Comparison of ENCODE assay signal across 18 cellular contexts in the genomic region with DNA sequence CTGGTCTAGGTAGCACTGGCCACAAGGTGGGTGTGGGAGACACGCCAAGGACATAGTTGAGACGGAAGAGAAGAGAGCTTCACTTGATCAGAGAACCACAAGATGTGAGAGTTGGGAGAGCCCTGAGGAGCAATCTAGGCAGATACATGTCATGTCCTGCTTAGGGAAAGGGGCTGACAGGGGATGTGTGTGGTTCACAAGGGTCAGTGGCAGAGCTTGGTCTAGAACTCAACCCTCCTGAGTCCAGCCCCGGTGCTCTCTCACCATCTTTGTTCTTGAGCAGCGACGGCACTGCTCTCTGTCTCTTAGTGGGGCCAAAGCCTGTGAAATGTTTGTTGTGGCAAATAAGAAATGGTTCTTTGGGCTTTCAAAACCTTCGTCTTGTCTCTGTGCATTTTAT.
DNase-seq lines count a peak whose midpoint lies in the region; ATAC-seq and TF ChIP-seq lines count a peak whose summit lies in the region.
"Had no signal": no experiment of that assay in that cellular context is flagged by ENCODE, and none has a peak within 500 bp of the region (broad histone marks: within the 10 kb centered on the region; RNA-seq: fewer than 3 reads in every experiment).

No MANE protein-coding gene starts in this region.

- POLR2A ChIA-PET in activated CD4-positive, alpha-beta memory T cell treated with anti-CD3 and anti-CD28 coated beads for 36 hours (lab: Charles Lee), result no interaction called here
- POLR2A ChIA-PET in RWPE1 (lab: Yijun Ruan, JAX; ENCODE audit: low non-redundant PET), result no interaction called here

- no peak overlapping the region for H3K23ac ChIP-seq in neuronal stem cell (ENCODE audit: low read depth, low read length, poor library complexity)

- TF ChIP-seq CTCF in heart right ventricle (IDR thresholded peaks at IDR 0.05), result no peak
- TF ChIP-seq CTCF in endothelial cell (IDR thresholded peaks at IDR 0.05; ENCODE audit: unreplicated experiment), result no peak
- TF ChIP-seq CTCF in spleen (IDR thresholded peaks at IDR 0.05 in 8 of 11, conservative IDR thresholded peaks at IDR 0.05 in 3 of 11), result no peak
- no peak for TF ChIP-seq CTCF in RWPE1 (conservative IDR thresholded peaks at IDR 0.05; ENCODE audit: low read depth)

- no peaks in the 10 kb centered on the region for H3K79me1 ChIP-seq in neuronal stem cell (ENCODE audit: low read depth, low read length)

- H3K9me3 ChIP-seq in heart right ventricle (no peaks in the 10 kb centered on the region), neuronal stem cell (replicated peaks in 1 of 2; ENCODE audit: control insufficient read depth in 2 of 2, insufficient read depth in 1 of 2, low read depth in 1 of 2, low read length in 2 of 2) (peaks cover 0 to 2% of the 10 kb centered on the region in 2 donors), spleen (no peaks in the 10 kb centered on the region)
- H3K9me3 ChIP-seq: BLaER1 treated with 17β-estradiol and CSF1 and Interleukin-3, amounts not matched to agents 10 nM and 100 nM; HAP-1 had no signal

- peak overlapping the region in 7 of 10 donors; percentile 38 to 62 (median 51) for H3K27ac ChIP-seq in heart right ventricle
- peak overlapping the region; percentile 33 for H3K27ac ChIP-seq in neuronal stem cell (replicated peaks; ENCODE audit: low read length)
- peak overlapping the region in 7 of 8 donors; percentile 25 to 84 (median 57) for H3K27ac ChIP-seq in spleen
- no peak overlapping the region for H3K27ac ChIP-seq in RWPE1
- H3K27ac ChIP-seq: BLaER1 treated with 17β-estradiol and CSF1 and Interleukin-3, amounts not matched to agents 10 nM and 100 nM; GM23248 had no signal

- 88 to 96% methylated on average over 6 of the region's 6 CpGs for WGBS in heart right ventricle, 2 donors
- WGBS in neuronal stem cell (ENCODE audit: extremely low coverage in 2 of 2, insufficient read length in 2 of 2, insufficient replicate concordance in 1 of 2), 2 donors, result no CpG with 5 or more reads among the region's 6 CpGs
- 83 to 95% (median 90%) methylated on average over 6 of the region's 6 CpGs for WGBS in spleen, 5 donors

- H3K14ac ChIP-seq in neuronal stem cell (ENCODE audit: low read length), result no peak overlapping the region

- H3K4me3 ChIP-seq in heart right ventricle, result no peak overlapping the region
- H3K4me3 ChIP-seq in neuronal stem cell (ENCODE audit: low read length in 2 of 2), result no peak overlapping the region
- no peak overlapping the region for H3K4me3 ChIP-seq in spleen
- H3K4me3 ChIP-seq: BLaER1 treated with 17β-estradiol and CSF1 and Interleukin-3, amounts not matched to agents 10 nM and 100 nM; GM12878; GM23248; HAP-1 had no signal

- no peak for DNase-seq in heart right ventricle
- no peak for DNase-seq in left cardiac atrium
- no peak for DNase-seq in endothelial cell (ENCODE audit: low spot score)
- no peak for DNase-seq in neuronal stem cell (ENCODE audit: low spot score)
- DNase-seq in spleen, result no peak
- no peak for DNase-seq in GF-D8 (lab: John Stamatoyannopoulos, UW)
- no peak for DNase-seq in activated CD4-positive, alpha-beta memory T cell treated with anti-CD3 and anti-CD28 coated beads for 36 hours
- DNase-seq in RWPE1 (ENCODE audit: low spot score), result no peak
- DNase-seq: 8988T; Calu3; CD8-positive, alpha-beta T cell; DMS79 treated with DMSO at 0.1 percent for 48 hours; GM23248 had no signal

- H3K36me3 Mint-ChIP-seq in endothelial cell (ENCODE audit: low read depth, unreplicated experiment), result peaks cover 78% of the 10 kb centered on the region
- no peaks in the 10 kb centered on the region for H3K36me3 Mint-ChIP-seq in activated CD4-positive, alpha-beta memory T cell treated with anti-CD3 and anti-CD28 coated beads for 36 hours
- H3K36me3 Mint-ChIP-seq: CD8-positive, alpha-beta T cell had no signal

- no peak overlapping the region for H2BK15ac ChIP-seq in neuronal stem cell (ENCODE audit: low read length)

- H3K4me2 ChIP-seq in neuronal stem cell (ENCODE audit: insufficient read depth, low read length, poor library complexity, severe bottlenecking), result no peak overlapping the region
- H3K4me2 ChIP-seq: BLaER1 treated with 17β-estradiol and CSF1 and Interleukin-3, amounts not matched to agents 10 nM and 100 nM had no signal

- no peak overlapping the region for H3K9ac ChIP-seq in neuronal stem cell (ENCODE audit: low read depth, low read length, poor library complexity)
- H3K9ac ChIP-seq: BLaER1 treated with 17β-estradiol and CSF1 and Interleukin-3, amounts not matched to agents 10 nM and 100 nM; GM23248 had no signal

- no peak overlapping the region for H4K91ac ChIP-seq in neuronal stem cell (ENCODE audit: low read depth, low read length, poor library complexity)

- H3K4ac ChIP-seq in neuronal stem cell (ENCODE audit: low read length), result no peak overlapping the region

- no peak overlapping the region for H2BK5ac ChIP-seq in neuronal stem cell (ENCODE audit: low read length)

- H3K4me1 ChIP-seq in heart right ventricle (peaks cover 0 to 22% (median 4%) of the 10 kb centered on the region in 9 donors), neuronal stem cell (ENCODE audit: control insufficient read depth in 2 of 2, insufficient read depth in 1 of 2, low read depth in 1 of 2, low read length in 2 of 2) (peaks cover 14 to 19% of the 10 kb centered on the region in 2 donors), spleen (peaks cover 0 to 18% (median 0%) of the 10 kb centered on the region in 6 donors)
- H3K4me1 ChIP-seq: BLaER1 treated with 17β-estradiol and CSF1 and Interleukin-3, amounts not matched to agents 10 nM and 100 nM; HAP-1 had no signal

- H3K27me3 ChIP-seq in heart right ventricle (no peaks in the 10 kb centered on the region), neuronal stem cell (ENCODE audit: control insufficient read depth in 3 of 3, insufficient read depth in 3 of 3, low read depth in 1 of 3, low read length in 3 of 3) (no peaks in the 10 kb centered on the region), spleen (replicated peaks in 1 of 7) (peaks cover 0 to 6% (median 0%) of the 10 kb centered on the region in 7 donors)
- H3K27me3 ChIP-seq: BLaER1 treated with 17β-estradiol and CSF1 and Interleukin-3, amounts not matched to agents 10 nM and 100 nM had no signal

- H3K4me3 Mint-ChIP-seq in endothelial cell (ENCODE audit: unreplicated experiment), result peak overlapping the region; percentile 58
- no peak overlapping the region for H3K4me3 Mint-ChIP-seq in activated CD4-positive, alpha-beta memory T cell treated with anti-CD3 and anti-CD28 coated beads for 36 hours
- H3K4me3 Mint-ChIP-seq: B cell; CD8-positive, alpha-beta T cell had no signal

- H3K27me3 Mint-ChIP-seq in endothelial cell (ENCODE audit: unreplicated experiment), result peaks cover 10% of the 10 kb centered on the region
- H3K27me3 Mint-ChIP-seq in activated CD4-positive, alpha-beta memory T cell treated with anti-CD3 and anti-CD28 coated beads for 36 hours, result peaks cover 15% of the 10 kb centered on the region

- no peak overlapping the region for H4K8ac ChIP-seq in neuronal stem cell (ENCODE audit: low read depth, low read length)

- no peak overlapping the region for H2AFZ ChIP-seq in neuronal stem cell (ENCODE audit: low read length)
- H2AFZ ChIP-seq: GM23248 had no signal

- no peaks in the 10 kb centered on the region for H3K9me3 Mint-ChIP-seq in endothelial cell (ENCODE audit: unreplicated experiment)
- H3K9me3 Mint-ChIP-seq in activated CD4-positive, alpha-beta memory T cell treated with anti-CD3 and anti-CD28 coated beads for 36 hours, result no peaks in the 10 kb centered on the region
- H3K9me3 Mint-ChIP-seq: CD8-positive, alpha-beta T cell had no signal

- H3K27ac Mint-ChIP-seq in endothelial cell (ENCODE audit: unreplicated experiment), result peak overlapping the region; percentile 66
- H3K27ac Mint-ChIP-seq in activated CD4-positive, alpha-beta memory T cell treated with anti-CD3 and anti-CD28 coated beads for 36 hours, result no peak overlapping the region
- H3K27ac Mint-ChIP-seq: B cell; CD8-positive, alpha-beta T cell had no signal

- peaks cover 76% of the 10 kb centered on the region for H3K4me1 Mint-ChIP-seq in endothelial cell (ENCODE audit: unreplicated experiment)
- no peaks in the 10 kb centered on the region for H3K4me1 Mint-ChIP-seq in activated CD4-positive, alpha-beta memory T cell treated with anti-CD3 and anti-CD28 coated beads for 36 hours (ENCODE audit: low read depth)
- H3K4me1 Mint-ChIP-seq: B cell had no signal

- CTCF ChIA-PET in activated CD4-positive, alpha-beta memory T cell treated with anti-CD3 and anti-CD28 coated beads for 36 hours (lab: Charles Lee), result no interaction called here
- CTCF ChIA-PET in RWPE1 (lab: Yijun Ruan, JAX), result no interaction called here

- no peak for ATAC-seq in heart right ventricle
- ATAC-seq in left cardiac atrium, result no peak
- ATAC-seq: CD8-positive, alpha-beta T cell; GM12878; HepG2 had no signal

- H2AK5ac ChIP-seq in neuronal stem cell (ENCODE audit: low read depth, low read length), result no peak overlapping the region

- no peak overlapping the region for H2BK120ac ChIP-seq in neuronal stem cell (ENCODE audit: low read depth, low read length)

- intact Hi-C loops in heart right ventricle (cut with DNase I) (no loop called here), left cardiac atrium (cut with DNase I) (no loop called here), spleen (cut with DNase I; ENCODE audit: low total_unique reads) (no loop called here)
- intact Hi-C loops in activated CD4-positive, alpha-beta memory T cell treated with anti-CD3 and anti-CD28 coated beads for 36 hours (cut with micrococcal nuclease), result no loop called here

- H2BK12ac ChIP-seq in neuronal stem cell (ENCODE audit: low read length), result no peak overlapping the region

- H3K18ac ChIP-seq in neuronal stem cell (ENCODE audit: low read length), result no peak overlapping the region

- TF ChIP-seq POLR2A in spleen (IDR thresholded peaks at IDR 0.05), result no peak

- H3K36me3 ChIP-seq in heart right ventricle, result peaks cover 0 to 9% (median 0%) of the 10 kb centered on the region in 9 donors
- peaks cover 0 to 8% of the 10 kb centered on the region in 2 donors for H3K36me3 ChIP-seq in neuronal stem cell (replicated peaks in 1 of 2; ENCODE audit: control insufficient read depth in 2 of 2, insufficient read depth in 2 of 2, low read length in 2 of 2)
- H3K36me3 ChIP-seq in spleen, result no peaks in the 10 kb centered on the region
- H3K36me3 ChIP-seq: BLaER1 treated with 17β-estradiol and CSF1 and Interleukin-3, amounts not matched to agents 10 nM and 100 nM; HAP-1 had no signal
